Comparison of ENCODE assay signal across 8 cellular contexts in the genomic region with DNA sequence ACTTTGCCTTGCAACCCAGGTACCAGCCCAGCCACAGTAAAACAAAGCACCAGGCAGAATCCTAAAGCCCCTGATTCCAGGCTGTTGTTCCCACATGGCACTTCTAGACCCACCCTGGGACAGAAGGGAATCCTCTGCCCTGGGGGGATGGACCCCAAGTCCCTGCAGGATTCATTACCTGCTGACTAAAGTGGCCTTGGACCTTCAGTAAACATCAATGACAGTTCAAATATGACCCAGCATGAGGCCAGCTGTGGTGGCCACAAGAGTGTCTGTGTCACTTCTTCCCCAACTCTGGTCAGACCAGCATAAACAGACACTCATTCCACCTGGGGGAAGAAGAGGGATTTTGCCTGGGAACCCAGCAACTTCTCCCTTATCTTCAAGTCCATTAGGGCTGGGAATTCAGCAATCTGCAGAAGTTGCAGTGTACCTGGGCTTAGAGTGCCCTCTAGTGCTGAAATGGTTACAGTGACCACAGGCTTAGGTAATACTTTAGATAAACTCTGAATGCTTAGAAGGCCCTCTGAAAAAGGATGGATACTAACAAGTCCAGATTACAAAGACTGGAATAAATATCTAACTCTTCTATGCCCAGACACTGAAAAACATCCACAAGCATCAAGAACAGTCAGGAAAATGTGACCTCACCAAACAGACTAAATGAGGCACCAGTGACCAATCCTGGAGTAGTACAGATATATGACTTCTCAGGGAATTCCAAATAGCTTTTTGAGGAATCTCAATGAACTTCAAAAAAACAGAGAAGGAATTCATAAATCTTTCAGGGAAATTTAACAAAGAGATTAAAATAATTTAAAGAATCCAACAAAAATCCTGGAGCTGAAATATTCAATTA.
A peak's percentile ranks its signal among the peaks of the same experiment; 100 is the strongest.
DNase-seq lines count a peak whose midpoint lies in the region; ATAC-seq, FAIRE-seq and TF ChIP-seq lines count a peak whose summit lies in the region.

No MANE protein-coding gene starts in this region.

- in situ Hi-C loops in GM13976 (cut with MboI; ENCODE audit: low sequenced_read_pairs, unreplicated experiment): loop anchor here (25.0 kb wide), 1 partner anchor 336 kb away; no protein-coding TSS in a partner anchor

- no peaks in the 10 kb centered on the region for H3K9me3 ChIP-seq in endothelial cell of umbilical vein (replicated peaks; ENCODE audit: control insufficient read depth, insufficient read depth, low read length)

- H3K36me3 Mint-ChIP-seq in naive B cell: peaks cover 11 to 15% of the 10 kb centered on the region in 2 donors

- H3K4me2 ChIP-seq in endothelial cell of umbilical vein (ENCODE audit: insufficient read depth, low read length): no peak overlapping the region

- peaks cover 0 to 8% (median 3%) of the 10 kb centered on the region in 7 donors for H3K9me3 Mint-ChIP-seq in naive B cell

- no peaks in the 10 kb centered on the region for H3K4me1 ChIP-seq in endothelial cell of umbilical vein (ENCODE audit: control insufficient read depth, extremely low read depth, insufficient read depth, low read length)

- H3K4me3 Mint-ChIP-seq in naive B cell: no peak overlapping the region

- no peak overlapping the region for H3K27ac ChIP-seq in endothelial cell of umbilical vein (ENCODE audit: insufficient read depth, low read depth, low read length)

- FAIRE-seq in endothelial cell of umbilical vein (lab: Jason Lieb, UNC): peak; percentile 91

- CTCF ChIA-PET in endothelial cell of umbilical vein (lab: Charles Lee): interaction anchor here (0.5 to 4.9 kb wide), 24 partner anchors 9 to 812 kb away, joined by 3 to 97 read pairs (median 3); a partner anchor contains a TSS

- H3K27ac Mint-ChIP-seq in naive B cell: peak overlapping the region in 1 of 6 donors; percentile 76

- no TSS peak for BruUV-seq in endothelial cell of umbilical vein (replicated peaks; lab: Mats Ljungman, UMichigan)

- no peaks in the 10 kb centered on the region for H4K20me1 ChIP-seq in endothelial cell of umbilical vein (replicated peaks; ENCODE audit: control insufficient read depth, extremely low read depth, insufficient read depth, low read length)

- H3K4me3 ChIP-seq in AG10803 (ENCODE audit: low read length) (no peak overlapping the region), endothelial cell of umbilical vein (replicated peaks in 1 of 3; ENCODE audit: insufficient read depth in 1 of 3, low read depth in 1 of 3, low read length in 3 of 3) (no peak overlapping the region)

- no peak for TF ChIP-seq POLR2A in endothelial cell of umbilical vein (IDR thresholded peaks at IDR 0.05; ENCODE audit: low read depth, low read length)

- H3K79me2 ChIP-seq in endothelial cell of umbilical vein (ENCODE audit: control insufficient read depth, insufficient read depth, low read length): no peaks in the 10 kb centered on the region

- DNase-seq in AG10803 (ENCODE audit: low read depth) (peak; percentile 63), GM13976 (ENCODE audit: low spot score) (peak; percentile 44), NCI-H1105 (lab: John Stamatoyannopoulos, UW) (peak; percentile 46), SW480 (ENCODE audit: low spot score) (peak; percentile 57), endothelial cell of umbilical vein (ENCODE audit: low read depth, low spot score) (peak; percentile 78), naive B cell (peak; percentile 40), GF-D8 (lab: John Stamatoyannopoulos, UW) (no peak)

- peaks cover 0 to 22% (median 12%) of the 10 kb centered on the region in 3 donors for H3K4me1 Mint-ChIP-seq in naive B cell

- dilution Hi-C loops in endothelial cell of umbilical vein (cut with MboI; ENCODE audit: extremely low pct_ligation_motif_present, low sequenced_read_pairs): no loop called here

- no peak overlapping the region for H2AFZ ChIP-seq in endothelial cell of umbilical vein (ENCODE audit: low read depth, low read length)

- H3K9ac ChIP-seq in endothelial cell of umbilical vein (replicated peaks; ENCODE audit: extremely low read depth, insufficient read depth, low read length): no peak overlapping the region

- no peaks in the 10 kb centered on the region for H3K27me3 Mint-ChIP-seq in naive B cell

- peak; percentile 88 for TF ChIP-seq CTCF in AG10803 (conservative IDR thresholded peaks at IDR 0.05; ENCODE audit: low read length)
- TF ChIP-seq CTCF in GM13976 (IDR thresholded peaks at IDR 0.05; ENCODE audit: borderline replicate concordance, control extremely low read depth, extremely low read depth, insufficient read depth, missing control alignments): peak; percentile 59
- TF ChIP-seq CTCF in endothelial cell of umbilical vein (IDR thresholded peaks at IDR 0.05; ENCODE audit: extremely low read depth in 1 of 2, insufficient read depth in 1 of 2, low read depth in 1 of 2, low read length in 2 of 2): peak; percentile 65 to 74

- H3K36me3 ChIP-seq in endothelial cell of umbilical vein (ENCODE audit: control insufficient read depth in 2 of 2, extremely low read depth in 1 of 2, insufficient read depth in 2 of 2, low read length in 2 of 2): no peaks in the 10 kb centered on the region

- no peaks in the 10 kb centered on the region for H3K27me3 ChIP-seq in endothelial cell of umbilical vein (ENCODE audit: control insufficient read depth in 2 of 2, insufficient read depth in 2 of 2, low read length in 2 of 2)

- peak; percentile 92 for ATAC-seq in HG02759 (IDR thresholded peaks at IDR 0.05; ENCODE audit: unreplicated experiment)
- peak; percentile 55 to 69 for ATAC-seq in naive B cell (ENCODE audit: low read depth in 2 of 2)

- POLR2A ChIA-PET in endothelial cell of umbilical vein (lab: Charles Lee): no interaction called here

- no peaks in the 10 kb centered on the region for H3K9me1 ChIP-seq in endothelial cell of umbilical vein (replicated peaks; ENCODE audit: control insufficient read depth, extremely low read depth, insufficient read depth, low read length)

- intact Hi-C loops in endothelial cell of umbilical vein (cut with micrococcal nuclease): loop anchor here (1.0 to 5.0 kb wide), 5 partner anchors 30 to 523 kb away; a partner anchor contains a TSS

TF ChIP-seq in endothelial cell of umbilical vein, 7 proteins besides CTCF, POLR2A, EP300 and RAD21:
- TF ChIP-seq EZH2 (IDR thresholded peaks at IDR 0.05; ENCODE audit: borderline replicate concordance, low read depth, low read length, severe bottlenecking) (no peak), MYC (IDR thresholded peaks at IDR 0.05; ENCODE audit: low read depth, low read length) (no peak), FOS (IDR thresholded peaks at IDR 0.05; ENCODE audit: borderline replicate concordance, insufficient read depth, low read length) (no peak), JUN (IDR thresholded peaks at IDR 0.05; ENCODE audit: borderline replicate concordance, insufficient read depth, insufficient read length, low read depth) (no peak), POLR2AphosphoS5 (IDR thresholded peaks at IDR 0.05; ENCODE audit: insufficient read depth, low read depth, low read length) (no peak)
